8 cellular contexts compared by ENCODE assay signal in the genomic region with DNA sequence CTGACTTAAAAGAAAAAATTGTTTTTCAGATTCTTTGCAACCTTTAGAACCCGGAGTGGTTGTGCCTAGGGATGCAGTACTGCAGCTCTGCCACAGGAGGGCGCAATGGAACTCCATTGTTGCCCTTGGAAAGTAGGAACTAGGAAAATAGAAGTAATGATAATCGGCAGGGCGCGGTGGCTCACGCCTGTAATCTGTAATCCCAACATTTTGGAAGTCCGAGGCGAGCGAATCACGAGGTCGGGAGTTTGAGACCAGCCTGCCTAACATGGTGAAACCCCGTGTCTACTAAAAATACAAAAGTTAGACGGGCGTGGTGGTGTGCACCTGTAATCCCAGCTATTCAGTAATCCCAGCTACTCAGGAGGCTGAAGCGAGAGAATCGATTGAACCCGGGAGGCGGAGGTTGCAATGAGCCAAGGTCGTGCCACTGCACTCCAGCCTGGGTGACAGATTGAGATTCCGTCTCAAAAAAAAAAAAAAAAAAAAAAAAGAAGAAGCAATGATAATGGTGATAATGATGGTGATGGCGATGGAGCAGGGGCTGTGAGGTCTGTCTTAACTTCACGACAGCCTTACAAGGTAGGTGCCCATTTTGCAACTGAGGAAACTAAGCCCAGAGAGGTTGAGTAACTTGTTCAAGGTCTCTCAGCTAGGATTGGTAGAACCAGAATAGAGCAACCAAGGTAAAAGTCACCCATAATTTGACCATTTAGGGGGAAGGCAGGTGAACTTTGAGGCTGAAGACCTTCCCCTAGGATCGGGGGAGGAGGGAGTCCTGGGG. TPM values are rescaled to one million over a fixed set of nuclear protein-coding genes. Genes with fewer than 3 reads are reported as not detected.
DNase-seq lines count a peak whose midpoint lies in the region; ATAC-seq and TF ChIP-seq lines count a peak whose summit lies in the region.

No MANE protein-coding gene starts in this region.

- H3K4me1 ChIP-seq in mucosa of descending colon (ENCODE audit: low read depth) (no peaks in the 10 kb centered on the region), tibial artery (peaks cover 0 to 26% (median 7%) of the 10 kb centered on the region in 4 donors)

- no peaks in the 10 kb centered on the region for H3K36me3 Mint-ChIP-seq in activated CD4-positive, alpha-beta T cell treated with anti-CD3 and anti-CD28 coated beads, Interleukin-2, amount 10 ng/mL, durations not matched to agents 7 days and 5 days (ENCODE audit: low read depth)

- H3K27me3 ChIP-seq in tibial artery: peaks cover 0 to 7% of the 10 kb centered on the region in 2 donors

- POLR2A ChIA-PET in activated CD4-positive, alpha-beta T cell treated with anti-CD3 and anti-CD28 coated beads, Interleukin-2, amount 10 ng/mL, durations not matched to agents 7 days and 5 days (lab: Charles Lee): no interaction called here

- peaks cover 10% of the 10 kb centered on the region for H3K4me1 Mint-ChIP-seq in activated CD4-positive, alpha-beta T cell treated with anti-CD3 and anti-CD28 coated beads, Interleukin-2, amount 10 ng/mL, durations not matched to agents 7 days and 5 days

- H3K9me3 ChIP-seq in mucosa of descending colon (no peaks in the 10 kb centered on the region), tibial artery (no peaks in the 10 kb centered on the region)

- ATAC-seq in mucosa of descending colon: peak; percentile 71
- ATAC-seq in GM18909 (IDR thresholded peaks at IDR 0.05; ENCODE audit: poor library complexity, unreplicated experiment): no peak
- no peak for ATAC-seq in GM21447 (IDR thresholded peaks at IDR 0.05; ENCODE audit: unreplicated experiment)

- no peak overlapping the region for H3K4me3 ChIP-seq in mucosa of descending colon
- H3K4me3 ChIP-seq in tibial artery: no peak overlapping the region

- H3K27ac ChIP-seq in tibial artery: peak overlapping the region in 1 of 2 donors; percentile 47

- intact Hi-C loops in mucosa of descending colon (cut with DNase I, micrococcal nuclease) (no loop called here), tibial artery (cut with DNase I; ENCODE audit: low total_unique reads) (no loop called here)

- H3K27me3 Mint-ChIP-seq in activated CD4-positive, alpha-beta T cell treated with anti-CD3 and anti-CD28 coated beads, Interleukin-2, amount 10 ng/mL, durations not matched to agents 7 days and 5 days: peaks cover 6% of the 10 kb centered on the region

- DNase-seq in GF-D8 (lab: John Stamatoyannopoulos, UW) (peak; percentile 9), MV-4-11 (lab: John Stamatoyannopoulos, UW) (peak; percentile 82), mucosa of descending colon (peak in 2 of 3 donors; percentile 49 to 71), tibial artery (peak; percentile 63 to 81)
- DNase-seq in activated CD4-positive, alpha-beta T cell treated with anti-CD3 and anti-CD28 coated beads, Interleukin-2, amount 10 ng/mL, durations not matched to agents 7 days and 5 days: peak; percentile 72
- peak; percentile 46 for DNase-seq in effector CD4-positive, alpha-beta T cell

- CTCF ChIA-PET in activated CD4-positive, alpha-beta T cell treated with anti-CD3 and anti-CD28 coated beads, Interleukin-2, amount 10 ng/mL, durations not matched to agents 7 days and 5 days (lab: Charles Lee): interaction anchor here (0.5 to 1.7 kb wide), 7 partner anchors 10 to 135 kb away, joined by 3 to 5 read pairs (median 4); no protein-coding TSS in a partner anchor

- H3K9me3 Mint-ChIP-seq in activated CD4-positive, alpha-beta T cell treated with anti-CD3 and anti-CD28 coated beads, Interleukin-2, amount 10 ng/mL, durations not matched to agents 7 days and 5 days: no peaks in the 10 kb centered on the region

- no peak overlapping the region for H3K27ac Mint-ChIP-seq in activated CD4-positive, alpha-beta T cell treated with anti-CD3 and anti-CD28 coated beads, Interleukin-2, amount 10 ng/mL, durations not matched to agents 7 days and 5 days

- H3K4me3 Mint-ChIP-seq in activated CD4-positive, alpha-beta T cell treated with anti-CD3 and anti-CD28 coated beads, Interleukin-2, amount 10 ng/mL, durations not matched to agents 7 days and 5 days: no peak overlapping the region

- TF ChIP-seq CTCF in mucosa of descending colon (IDR thresholded peaks at IDR 0.05) (peak; percentile 78), tibial artery (IDR thresholded peaks at IDR 0.05) (peak; percentile 86 to 94)

- H3K36me3 ChIP-seq in mucosa of descending colon (ENCODE audit: low read depth) (no peaks in the 10 kb centered on the region), tibial artery (no peaks in the 10 kb centered on the region)

RNA-seq across cellular contexts. Expression of a gene that starts 5.5 kb away (rescaled TPM):
- 10 to 100 TPM; 10.6 to 15.3 TPM for total RNA-seq in activated CD4-positive, alpha-beta T cell treated with anti-CD3 and anti-CD28 coated beads, Interleukin-2, amount 10 ng/mL, durations not matched to agents 7 days and 5 days
- 10 to 100 TPM in 1 of 3 donors, 1 to 10 TPM in 2; 4.6 to 23.5 (median 7.1) TPM for total RNA-seq in mucosa of descending colon

RNA-seq across cellular contexts. Expression of a gene that starts 14.4 kb away (rescaled TPM):
- not detected for total RNA-seq in activated CD4-positive, alpha-beta T cell treated with anti-CD3 and anti-CD28 coated beads, Interleukin-2, amount 10 ng/mL, durations not matched to agents 7 days and 5 days
- not detected for total RNA-seq in mucosa of descending colon

RNA-seq across cellular contexts. Expression of a gene that starts 38.8 kb away (rescaled TPM):
- total RNA-seq in activated CD4-positive, alpha-beta T cell treated with anti-CD3 and anti-CD28 coated beads, Interleukin-2, amount 10 ng/mL, durations not matched to agents 7 days and 5 days: 100 to 1,000 TPM; 359 to 366 TPM
- total RNA-seq in mucosa of descending colon: 10 to 100 TPM in 2 of 3 donors, 1 to 10 TPM in 1; 8.5 to 26.5 (median 21.0) TPM

Comparison
In these comparisons a context has a peak if more than half of its experiments do, and no peak if none do; other contexts are left out.
1. DNase-seq: peak in every context shown above with its lines; median percentile 82 in MV-4-11; 72 in activated CD4-positive, alpha-beta T cell treated with anti-CD3 and anti-CD28 coated beads, Interleukin-2, amount 10 ng/mL, durations not matched to agents 7 days and 5 days; 72 in tibial artery; 60 in mucosa of descending colon; 46 in effector CD4-positive, alpha-beta T cell; 9 in GF-D8.
2. RNA of a gene that starts 38.8 kb away (total RNA-seq): 359 to 366 TPM in activated CD4-positive, alpha-beta T cell treated with anti-CD3 and anti-CD28 coated beads, Interleukin-2, amount 10 ng/mL, durations not matched to agents 7 days and 5 days; 8.5 to 26.5 TPM in mucosa of descending colon; every median in the first group is over 10 times any median in the second.